In the genomic region with DNA sequence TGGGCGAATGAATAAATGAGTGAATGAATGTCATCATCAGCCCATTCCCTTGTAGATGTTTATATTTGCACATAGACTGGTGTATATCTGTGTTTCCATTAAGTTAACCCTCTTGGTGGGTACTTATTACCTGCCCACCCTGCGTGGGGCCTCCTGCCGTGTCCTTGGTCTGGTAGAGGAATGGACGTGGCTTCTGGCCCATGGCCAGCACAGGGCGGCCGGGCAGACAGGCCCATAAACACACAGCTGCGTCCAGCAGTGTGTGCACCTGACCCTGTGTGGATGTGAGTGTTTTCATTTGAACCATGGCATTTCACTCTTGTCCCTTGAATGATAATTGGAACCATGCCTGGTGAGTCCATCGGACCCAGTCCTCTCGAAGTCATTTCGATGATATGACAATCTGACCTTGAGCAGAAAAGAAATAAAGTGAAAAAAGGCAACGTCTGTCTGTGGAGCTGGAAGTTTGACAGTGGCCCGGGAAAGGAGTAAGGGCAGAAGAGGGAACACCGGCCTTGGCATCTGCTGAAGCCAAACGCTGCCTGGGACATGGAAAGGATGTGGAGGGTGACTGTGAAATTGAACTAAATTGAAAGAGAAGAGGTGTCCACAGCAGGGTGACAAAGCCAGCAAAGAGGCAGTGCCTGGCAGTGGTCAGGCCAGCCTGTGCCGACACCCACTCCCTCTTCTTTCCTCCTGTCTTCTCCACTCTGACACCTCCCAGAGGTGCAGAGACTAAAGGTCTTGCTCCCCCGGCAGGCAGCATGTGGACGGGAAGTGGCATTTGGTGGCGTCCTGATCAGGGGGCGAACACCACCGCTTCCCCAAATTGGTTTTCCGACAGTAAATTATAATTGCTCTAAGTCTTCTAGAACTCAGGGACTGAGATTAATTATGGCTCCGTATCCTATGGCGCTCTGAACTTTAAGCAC, we compare ENCODE assay signal across 23 cellular contexts.
"Had no signal": no experiment of that assay in that cellular context is flagged by ENCODE, and none has a peak within 500 bp of the region (broad histone marks: within the 10 kb centered on the region; RNA-seq: fewer than 3 reads in every experiment).

No MANE protein-coding gene starts in this region.

- H3K4me1 ChIP-seq: foreskin keratinocyte, left ventricle myocardium inferior, parathyroid adenoma, upper lobe of left lung had no signal

- H3K4me2 ChIP-seq: smooth muscle cell had no signal

- H2AFZ ChIP-seq: parathyroid adenoma had no signal

- H3K4me1 Mint-ChIP-seq: activated CD4-positive, alpha-beta T cell treated with anti-CD3 and anti-CD28 coated beads, Interleukin-2, amount 10 ng/mL, durations not matched to agents 7 days and 5 days had no signal

- H3K9me3 Mint-ChIP-seq: activated CD4-positive, alpha-beta T cell treated with anti-CD3 and anti-CD28 coated beads, Interleukin-2, amount 10 ng/mL, durations not matched to agents 7 days and 5 days; activated naive CD4-positive, alpha-beta T cell treated with anti-CD3 and anti-CD28 coated beads for 36 hours; activated naive CD8-positive, alpha-beta T cell treated with anti-CD3 and anti-CD28 coated beads, Interleukin-2, amount 10 ng/mL, durations not matched to agents 7 days and 5 days; natural killer cell treated with Interleukin-12 subunit alpha and Interleukin-12 subunit beta and Interleukin-15 and Interleukin-18, amount 100 ng/mL, for 72 hours had no signal

- DNase-seq: activated CD4-positive, alpha-beta T cell treated with anti-CD3 and anti-CD28 coated beads, Interleukin-2, amount 10 ng/mL, durations not matched to agents 7 days and 5 days; activated CD4-positive, CD25-positive, alpha-beta regulatory T cell treated with anti-CD3 and anti-CD28 coated beads, Interleukin-2, amount 50 U/mL, for 72 hours; activated naive CD4-positive, alpha-beta T cell treated with anti-CD3 and anti-CD28 coated beads for 36 hours; activated naive CD8-positive, alpha-beta T cell treated with anti-CD3 and anti-CD28 coated beads, Interleukin-2, amount 10 ng/mL, durations not matched to agents 7 days and 5 days; activated T-cell treated with anti-CD3 and anti-CD28 coated beads, Interleukin-2, amount 50 U/mL, for 48 hours; amygdala; cerebellar nuclear complex; cortex of kidney; erythroblast; hypothalamus; left ventricle myocardium inferior; stimulated activated CD4-positive, alpha-beta T cell treated with anti-CD3 and anti-CD28 coated beads, Interleukin-15, amount 100 ng/mL, for 24 hours; stimulated activated naive CD4-positive, alpha-beta T cell; T-helper 1 cell; testis; WERI-Rb-1 had no signal

- H3K27me3 ChIP-seq: testis, upper lobe of left lung had no signal

- H3K4me3 ChIP-seq: left ventricle myocardium inferior, smooth muscle cell, testis, upper lobe of left lung had no signal

- H3K9me3 ChIP-seq: left ventricle myocardium inferior, testis, upper lobe of left lung had no signal

- ATAC-seq: natural killer cell treated with Interleukin-12 subunit alpha and Interleukin-12 subunit beta and Interleukin-15 and Interleukin-18, amount 100 ng/mL, for 72 hours; sciatic nerve; SK-N-SH treated with all-trans-retinoic acid at 6 μM for 48 hours had no signal

- H3K27ac Mint-ChIP-seq: activated CD4-positive, alpha-beta T cell treated with anti-CD3 and anti-CD28 coated beads, Interleukin-2, amount 10 ng/mL, durations not matched to agents 7 days and 5 days; activated naive CD4-positive, alpha-beta T cell treated with anti-CD3 and anti-CD28 coated beads for 36 hours; activated naive CD8-positive, alpha-beta T cell treated with anti-CD3 and anti-CD28 coated beads, Interleukin-2, amount 10 ng/mL, durations not matched to agents 7 days and 5 days; natural killer cell treated with Interleukin-12 subunit alpha and Interleukin-12 subunit beta and Interleukin-15 and Interleukin-18, amount 100 ng/mL, for 72 hours had no signal

- H3K27ac ChIP-seq: foreskin keratinocyte, left ventricle myocardium inferior, parathyroid adenoma, testis, upper lobe of left lung, WERI-Rb-1 had no signal

- H3K36me3 Mint-ChIP-seq: activated naive CD8-positive, alpha-beta T cell treated with anti-CD3 and anti-CD28 coated beads, Interleukin-2, amount 10 ng/mL, durations not matched to agents 7 days and 5 days; natural killer cell treated with Interleukin-12 subunit alpha and Interleukin-12 subunit beta and Interleukin-15 and Interleukin-18, amount 100 ng/mL, for 72 hours had no signal

- H3K9ac ChIP-seq: parathyroid adenoma had no signal

- H3K36me3 ChIP-seq: left ventricle myocardium inferior, upper lobe of left lung, WERI-Rb-1 had no signal

- H3K4me3 Mint-ChIP-seq: activated CD4-positive, alpha-beta T cell treated with anti-CD3 and anti-CD28 coated beads, Interleukin-2, amount 10 ng/mL, durations not matched to agents 7 days and 5 days; activated naive CD4-positive, alpha-beta T cell treated with anti-CD3 and anti-CD28 coated beads for 36 hours; activated naive CD8-positive, alpha-beta T cell treated with anti-CD3 and anti-CD28 coated beads, Interleukin-2, amount 10 ng/mL, durations not matched to agents 7 days and 5 days; natural killer cell treated with Interleukin-12 subunit alpha and Interleukin-12 subunit beta and Interleukin-15 and Interleukin-18, amount 100 ng/mL, for 72 hours had no signal

- H3K79me2 ChIP-seq: parathyroid adenoma had no signal
